Comparison of ENCODE assay signal across 7 cellular contexts in genomic region chr10:45644527-45644926, GRCh38.
"Had no signal": no experiment of that assay in that cellular context is flagged by ENCODE, and none has a peak within 500 bp of the region (broad histone marks: within the 10 kb centered on the region; RNA-seq: fewer than 3 reads in every experiment).

No MANE protein-coding gene starts in this region.

- H3K4me1 Mint-ChIP-seq: GM23338, H9 had no signal

- H3K4me3 ChIP-seq: GM23338 had no signal

- FAIRE-seq: H1, HTR-8/SVneo had no signal

- H3K9me3 Mint-ChIP-seq: GM23338, H9 had no signal

- H3K4me3 Mint-ChIP-seq: GM23338, H9 had no signal

- H3K27ac Mint-ChIP-seq: GM23338, H9 had no signal

- H2AFZ ChIP-seq: GM23338 had no signal

- H3K9ac ChIP-seq: KMS-11 had no signal

- H3K4me2 ChIP-seq: GM23338, KMS-11 had no signal

- ATAC-seq: GM23338 had no signal

- H3K27ac ChIP-seq: KMS-11 had no signal

- DNase-seq: H9, HCEC 1CT, KBM-7 had no signal
